8 cellular contexts compared by ENCODE assay signal in the genomic region with DNA sequence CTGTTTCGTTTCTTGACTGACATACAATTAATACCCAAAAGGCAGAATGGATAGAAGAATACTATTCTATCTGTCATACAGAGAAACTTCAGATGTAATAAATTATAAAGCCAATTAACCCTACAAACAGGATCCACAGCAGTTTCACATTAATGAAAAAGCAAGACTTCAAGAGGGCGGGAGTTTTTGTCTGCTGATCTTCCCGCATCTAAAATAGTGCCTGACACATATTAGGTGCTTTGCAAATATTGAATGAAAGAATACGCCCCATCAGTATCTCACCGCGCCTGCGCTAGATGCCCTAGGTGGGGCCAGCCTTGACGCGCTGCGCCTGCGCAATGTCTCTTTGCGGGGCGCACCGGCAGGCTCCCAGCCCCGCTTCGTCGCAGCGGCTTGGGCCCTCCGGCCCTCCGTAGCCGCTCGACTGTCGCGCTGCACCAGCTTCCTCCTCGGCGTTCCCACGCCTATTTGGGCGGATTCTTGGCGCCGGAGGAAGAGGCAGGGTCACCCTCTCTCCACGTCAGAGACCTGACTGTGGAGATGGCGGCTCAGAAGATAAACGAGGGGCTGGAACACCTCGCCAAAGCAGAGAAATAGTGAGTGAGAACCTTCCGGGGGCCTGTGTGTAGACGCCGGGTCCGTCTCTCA. TPM values are rescaled to one million over a fixed set of nuclear protein-coding genes. Genes with fewer than 3 reads are reported as not detected.
DNase-seq lines count a peak whose midpoint lies in the region; ATAC-seq and TF ChIP-seq lines count a peak whose summit lies in the region.

A gene (plus strand): TSS at position 465 of the 648 bp plus-strand sequence. CDS start 76 bp downstream, at position 541.

- H3K27me3 Mint-ChIP-seq in endothelial cell (ENCODE audit: unreplicated experiment) (peaks cover 2% of the 10 kb centered on the region), mesothelial cell of epicardium (ENCODE audit: low read depth) (no peaks in the 10 kb centered on the region)

- H3K27me3 ChIP-seq in HUES48 (ENCODE audit: control insufficient read depth, insufficient read depth, low read length), result no peaks in the 10 kb centered on the region
- H3K27me3 ChIP-seq in OCI-LY1 (ENCODE audit: insufficient read depth, low read length), result no peaks in the 10 kb centered on the region

- peak within 1 kb of the TSS; percentile 100 for H3K4me3 ChIP-seq in HUES48 (ENCODE audit: low read depth, low read length)
- peak within 1 kb of the TSS; percentile 85 for H3K4me3 ChIP-seq in OCI-LY1 (ENCODE audit: low read depth, low read length, poor library complexity, severe bottlenecking)

- peak within 1 kb of the TSS; percentile 78 for H3K9ac ChIP-seq in HUES48 (ENCODE audit: low read depth, low read length)
- H3K9ac ChIP-seq in OCI-LY1 (ENCODE audit: low read length), result peak within 1 kb of the TSS; percentile 94

- H3K27ac ChIP-seq in HUES48 (ENCODE audit: low read depth, low read length), result peak within 1 kb of the TSS; percentile 96
- peak within 1 kb of the TSS; percentile 57 for H3K27ac ChIP-seq in OCI-LY1 (ENCODE audit: low read depth, low read length, poor library complexity, severe bottlenecking)

- TF ChIP-seq CTCF in OCI-LY1 (IDR thresholded peaks at IDR 0.05; ENCODE audit: low read length) (no peak), endothelial cell (IDR thresholded peaks at IDR 0.05; ENCODE audit: unreplicated experiment) (no peak), mesothelial cell of epicardium (IDR thresholded peaks at IDR 0.05; ENCODE audit: unreplicated experiment) (no peak)

- H3K9me3 ChIP-seq in HUES48 (ENCODE audit: control insufficient read depth, insufficient read depth, low read length) (no peaks in the 10 kb centered on the region), OCI-LY1 (ENCODE audit: low read length) (no peaks in the 10 kb centered on the region)

- H3K4me1 Mint-ChIP-seq in endothelial cell (ENCODE audit: unreplicated experiment) (peaks cover 31% of the 10 kb centered on the region), mesothelial cell of epicardium (peaks cover 23% of the 10 kb centered on the region)

- DNase-seq in Caki2 (ENCODE audit: low read depth) (peak; percentile 93), endothelial cell (ENCODE audit: low spot score) (peak; percentile 93), mesothelial cell of epicardium (ENCODE audit: low spot score in 2 of 2, unreplicated experiment in 2 of 2) (peak; percentile 83 to 89)
- peak; percentile 89 for DNase-seq in activated CD8-positive, alpha-beta memory T cell treated with anti-CD3 and anti-CD28 coated beads, Interleukin-2, amount 50 U/mL, for 4 hours
- DNase-seq in stimulated activated CD8-positive, alpha-beta memory T cell treated with anti-CD3 and anti-CD28 coated beads, Interleukin-15, amount 100 ng/mL, for 48 hours (ENCODE audit: low read depth in 2 of 2), result peak; percentile 88 to 90

- no peaks in the 10 kb centered on the region for H3K9me2 ChIP-seq in OCI-LY1 (ENCODE audit: low read depth, low read length)

- no peaks in the 10 kb centered on the region for H3K9me3 Mint-ChIP-seq in endothelial cell (ENCODE audit: unreplicated experiment)
- no peaks in the 10 kb centered on the region for H3K9me3 Mint-ChIP-seq in mesothelial cell of epicardium

- no peaks in the 10 kb centered on the region for H3F3A ChIP-seq in OCI-LY1 (ENCODE audit: insufficient read depth, low read length)

- H4K20me1 ChIP-seq in OCI-LY1 (ENCODE audit: insufficient read depth, low read length), result no peaks in the 10 kb centered on the region

- H3K4me1 ChIP-seq in HUES48 (ENCODE audit: control insufficient read depth, insufficient read depth, low read length) (peaks cover 14% of the 10 kb centered on the region), OCI-LY1 (ENCODE audit: insufficient read depth, low read length, severe bottlenecking) (peaks cover 44% of the 10 kb centered on the region)

- peak; percentile 72 for ATAC-seq in GM21390 (IDR thresholded peaks at IDR 0.05; ENCODE audit: unreplicated experiment)

- peak within 1 kb of the TSS; percentile 96 for H3K4me3 Mint-ChIP-seq in endothelial cell (ENCODE audit: unreplicated experiment)
- peak within 1 kb of the TSS; percentile 97 for H3K4me3 Mint-ChIP-seq in mesothelial cell of epicardium

- peak within 1 kb of the TSS; percentile 80 for H3K4me2 ChIP-seq in OCI-LY1 (ENCODE audit: low read length)

- peaks cover 5% of the 10 kb centered on the region for H3K36me3 Mint-ChIP-seq in endothelial cell (ENCODE audit: low read depth, unreplicated experiment)
- H3K36me3 Mint-ChIP-seq in mesothelial cell of epicardium, result no peaks in the 10 kb centered on the region

- H3K36me3 ChIP-seq in HUES48 (ENCODE audit: control insufficient read depth, insufficient read depth, low read length), result no peaks in the 10 kb centered on the region
- peaks cover under 1% of the 10 kb centered on the region; the same call in 1 of the 2 replicates for H3K36me3 ChIP-seq in OCI-LY1 (ENCODE audit: insufficient read depth, low read length)

- peak within 1 kb of the TSS; percentile 8; the same call in 1 of the 2 replicates for H2AFZ ChIP-seq in OCI-LY1 (ENCODE audit: low read length)

- H3K27ac Mint-ChIP-seq in endothelial cell (ENCODE audit: unreplicated experiment), result peak within 1 kb of the TSS; percentile 95
- peak within 1 kb of the TSS; percentile 98 for H3K27ac Mint-ChIP-seq in mesothelial cell of epicardium

- in situ Hi-C loops in Caki2 (cut with HindIII; ENCODE audit: low pct_unique_long_range_greater_than_20kb, low sequenced_read_pairs), result no loop called here

- peaks cover 43% of the 10 kb centered on the region for H3K79me2 ChIP-seq in OCI-LY1 (ENCODE audit: insufficient read depth, low read length)

RNA-seq across cellular contexts. Expression of the gene that starts here (rescaled TPM):
- total RNA-seq in Caki2 (2014; rRNA removed; shearing (Covaris generic); ENCODE audit: low replicate concordance), result 27.8 and 34.6 TPM in 2 replicates
- total RNA-seq in endothelial cell (ENCODE audit: unreplicated experiment) (33.6 TPM), mesothelial cell of epicardium (24.0 to 27.2 TPM (median 26.1 TPM) in 3 replicates)

Comparison
In these comparisons a context has a peak if more than half of its experiments do, and no peak if none do; other contexts are left out.
1. Peak in every context shown above with its lines: DNase-seq, ATAC-seq, H3K4me3 ChIP-seq and H3K27ac ChIP-seq.